ENCODE assay signal across 1 cellular context in the genomic region with DNA sequence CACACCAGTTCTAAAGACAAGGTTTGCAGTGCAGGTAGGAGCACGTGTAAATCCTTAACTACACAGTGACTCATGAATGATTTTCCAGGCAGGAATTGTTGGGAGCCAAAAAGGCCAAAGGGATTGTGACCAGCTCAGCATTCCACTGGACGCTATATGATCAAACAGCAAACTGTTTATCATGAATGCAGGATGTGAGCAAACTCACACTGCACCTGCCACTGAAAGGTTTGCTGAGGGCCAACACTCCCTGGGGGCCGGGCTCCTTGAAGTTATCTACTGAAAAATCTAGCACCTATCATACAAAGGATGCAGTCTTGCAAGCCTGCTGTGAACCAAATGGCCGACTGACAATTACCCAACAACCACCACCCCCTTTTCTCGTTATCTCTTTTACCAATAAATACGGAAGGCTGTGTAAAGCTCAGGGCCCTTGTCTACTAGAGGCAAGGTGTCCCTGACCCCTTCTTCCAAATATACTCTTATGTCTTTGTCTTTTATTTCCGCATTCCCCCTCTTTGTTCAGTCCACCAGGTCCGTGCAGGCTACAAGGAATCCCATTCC.
TF ChIP-seq lines count a peak whose summit lies in the region.

No MANE protein-coding gene starts in this region.

TF ChIP-seq in GM23338, 12 proteins besides CTCF, POLR2A, EP300 and RAD21:
- TF ChIP-seq, protein P1, sequence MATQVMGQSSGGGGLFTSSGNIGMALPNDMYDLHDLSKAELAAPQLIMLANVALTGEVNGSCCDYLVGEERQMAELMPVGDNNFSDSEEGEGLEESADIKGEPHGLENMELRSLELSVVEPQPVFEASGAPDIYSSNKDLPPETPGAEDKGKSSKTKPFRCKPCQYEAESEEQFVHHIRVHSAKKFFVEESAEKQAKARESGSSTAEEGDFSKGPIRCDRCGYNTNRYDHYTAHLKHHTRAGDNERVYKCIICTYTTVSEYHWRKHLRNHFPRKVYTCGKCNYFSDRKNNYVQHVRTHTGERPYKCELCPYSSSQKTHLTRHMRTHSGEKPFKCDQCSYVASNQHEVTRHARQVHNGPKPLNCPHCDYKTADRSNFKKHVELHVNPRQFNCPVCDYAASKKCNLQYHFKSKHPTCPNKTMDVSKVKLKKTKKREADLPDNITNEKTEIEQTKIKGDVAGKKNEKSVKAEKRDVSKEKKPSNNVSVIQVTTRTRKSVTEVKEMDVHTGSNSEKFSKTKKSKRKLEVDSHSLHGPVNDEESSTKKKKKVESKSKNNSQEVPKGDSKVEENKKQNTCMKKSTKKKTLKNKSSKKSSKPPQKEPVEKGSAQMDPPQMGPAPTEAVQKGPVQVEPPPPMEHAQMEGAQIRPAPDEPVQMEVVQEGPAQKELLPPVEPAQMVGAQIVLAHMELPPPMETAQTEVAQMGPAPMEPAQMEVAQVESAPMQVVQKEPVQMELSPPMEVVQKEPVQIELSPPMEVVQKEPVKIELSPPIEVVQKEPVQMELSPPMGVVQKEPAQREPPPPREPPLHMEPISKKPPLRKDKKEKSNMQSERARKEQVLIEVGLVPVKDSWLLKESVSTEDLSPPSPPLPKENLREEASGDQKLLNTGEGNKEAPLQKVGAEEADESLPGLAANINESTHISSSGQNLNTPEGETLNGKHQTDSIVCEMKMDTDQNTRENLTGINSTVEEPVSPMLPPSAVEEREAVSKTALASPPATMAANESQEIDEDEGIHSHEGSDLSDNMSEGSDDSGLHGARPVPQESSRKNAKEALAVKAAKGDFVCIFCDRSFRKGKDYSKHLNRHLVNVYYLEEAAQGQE (IDR thresholded peaks at IDR 0.05; ENCODE audit: unreplicated experiment), result no peak
- TF ChIP-seq, protein P2, sequence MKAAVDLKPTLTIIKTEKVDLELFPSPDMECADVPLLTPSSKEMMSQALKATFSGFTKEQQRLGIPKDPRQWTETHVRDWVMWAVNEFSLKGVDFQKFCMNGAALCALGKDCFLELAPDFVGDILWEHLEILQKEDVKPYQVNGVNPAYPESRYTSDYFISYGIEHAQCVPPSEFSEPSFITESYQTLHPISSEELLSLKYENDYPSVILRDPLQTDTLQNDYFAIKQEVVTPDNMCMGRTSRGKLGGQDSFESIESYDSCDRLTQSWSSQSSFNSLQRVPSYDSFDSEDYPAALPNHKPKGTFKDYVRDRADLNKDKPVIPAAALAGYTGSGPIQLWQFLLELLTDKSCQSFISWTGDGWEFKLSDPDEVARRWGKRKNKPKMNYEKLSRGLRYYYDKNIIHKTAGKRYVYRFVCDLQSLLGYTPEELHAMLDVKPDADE (IDR thresholded peaks at IDR 0.05), result no peak
- no peak for TF ChIP-seq ZNF331 (CRISPR knock-in tag; IDR thresholded peaks at IDR 0.05; ENCODE audit: low read depth)
- no peak for TF ChIP-seq POLR2AphosphoS5 (IDR thresholded peaks at IDR 0.05; ENCODE audit: low read depth)
- TF ChIP-seq ZNF114 (CRISPR knock-in tag; IDR thresholded peaks at IDR 0.05), result no peak
- TF ChIP-seq, protein P3, sequence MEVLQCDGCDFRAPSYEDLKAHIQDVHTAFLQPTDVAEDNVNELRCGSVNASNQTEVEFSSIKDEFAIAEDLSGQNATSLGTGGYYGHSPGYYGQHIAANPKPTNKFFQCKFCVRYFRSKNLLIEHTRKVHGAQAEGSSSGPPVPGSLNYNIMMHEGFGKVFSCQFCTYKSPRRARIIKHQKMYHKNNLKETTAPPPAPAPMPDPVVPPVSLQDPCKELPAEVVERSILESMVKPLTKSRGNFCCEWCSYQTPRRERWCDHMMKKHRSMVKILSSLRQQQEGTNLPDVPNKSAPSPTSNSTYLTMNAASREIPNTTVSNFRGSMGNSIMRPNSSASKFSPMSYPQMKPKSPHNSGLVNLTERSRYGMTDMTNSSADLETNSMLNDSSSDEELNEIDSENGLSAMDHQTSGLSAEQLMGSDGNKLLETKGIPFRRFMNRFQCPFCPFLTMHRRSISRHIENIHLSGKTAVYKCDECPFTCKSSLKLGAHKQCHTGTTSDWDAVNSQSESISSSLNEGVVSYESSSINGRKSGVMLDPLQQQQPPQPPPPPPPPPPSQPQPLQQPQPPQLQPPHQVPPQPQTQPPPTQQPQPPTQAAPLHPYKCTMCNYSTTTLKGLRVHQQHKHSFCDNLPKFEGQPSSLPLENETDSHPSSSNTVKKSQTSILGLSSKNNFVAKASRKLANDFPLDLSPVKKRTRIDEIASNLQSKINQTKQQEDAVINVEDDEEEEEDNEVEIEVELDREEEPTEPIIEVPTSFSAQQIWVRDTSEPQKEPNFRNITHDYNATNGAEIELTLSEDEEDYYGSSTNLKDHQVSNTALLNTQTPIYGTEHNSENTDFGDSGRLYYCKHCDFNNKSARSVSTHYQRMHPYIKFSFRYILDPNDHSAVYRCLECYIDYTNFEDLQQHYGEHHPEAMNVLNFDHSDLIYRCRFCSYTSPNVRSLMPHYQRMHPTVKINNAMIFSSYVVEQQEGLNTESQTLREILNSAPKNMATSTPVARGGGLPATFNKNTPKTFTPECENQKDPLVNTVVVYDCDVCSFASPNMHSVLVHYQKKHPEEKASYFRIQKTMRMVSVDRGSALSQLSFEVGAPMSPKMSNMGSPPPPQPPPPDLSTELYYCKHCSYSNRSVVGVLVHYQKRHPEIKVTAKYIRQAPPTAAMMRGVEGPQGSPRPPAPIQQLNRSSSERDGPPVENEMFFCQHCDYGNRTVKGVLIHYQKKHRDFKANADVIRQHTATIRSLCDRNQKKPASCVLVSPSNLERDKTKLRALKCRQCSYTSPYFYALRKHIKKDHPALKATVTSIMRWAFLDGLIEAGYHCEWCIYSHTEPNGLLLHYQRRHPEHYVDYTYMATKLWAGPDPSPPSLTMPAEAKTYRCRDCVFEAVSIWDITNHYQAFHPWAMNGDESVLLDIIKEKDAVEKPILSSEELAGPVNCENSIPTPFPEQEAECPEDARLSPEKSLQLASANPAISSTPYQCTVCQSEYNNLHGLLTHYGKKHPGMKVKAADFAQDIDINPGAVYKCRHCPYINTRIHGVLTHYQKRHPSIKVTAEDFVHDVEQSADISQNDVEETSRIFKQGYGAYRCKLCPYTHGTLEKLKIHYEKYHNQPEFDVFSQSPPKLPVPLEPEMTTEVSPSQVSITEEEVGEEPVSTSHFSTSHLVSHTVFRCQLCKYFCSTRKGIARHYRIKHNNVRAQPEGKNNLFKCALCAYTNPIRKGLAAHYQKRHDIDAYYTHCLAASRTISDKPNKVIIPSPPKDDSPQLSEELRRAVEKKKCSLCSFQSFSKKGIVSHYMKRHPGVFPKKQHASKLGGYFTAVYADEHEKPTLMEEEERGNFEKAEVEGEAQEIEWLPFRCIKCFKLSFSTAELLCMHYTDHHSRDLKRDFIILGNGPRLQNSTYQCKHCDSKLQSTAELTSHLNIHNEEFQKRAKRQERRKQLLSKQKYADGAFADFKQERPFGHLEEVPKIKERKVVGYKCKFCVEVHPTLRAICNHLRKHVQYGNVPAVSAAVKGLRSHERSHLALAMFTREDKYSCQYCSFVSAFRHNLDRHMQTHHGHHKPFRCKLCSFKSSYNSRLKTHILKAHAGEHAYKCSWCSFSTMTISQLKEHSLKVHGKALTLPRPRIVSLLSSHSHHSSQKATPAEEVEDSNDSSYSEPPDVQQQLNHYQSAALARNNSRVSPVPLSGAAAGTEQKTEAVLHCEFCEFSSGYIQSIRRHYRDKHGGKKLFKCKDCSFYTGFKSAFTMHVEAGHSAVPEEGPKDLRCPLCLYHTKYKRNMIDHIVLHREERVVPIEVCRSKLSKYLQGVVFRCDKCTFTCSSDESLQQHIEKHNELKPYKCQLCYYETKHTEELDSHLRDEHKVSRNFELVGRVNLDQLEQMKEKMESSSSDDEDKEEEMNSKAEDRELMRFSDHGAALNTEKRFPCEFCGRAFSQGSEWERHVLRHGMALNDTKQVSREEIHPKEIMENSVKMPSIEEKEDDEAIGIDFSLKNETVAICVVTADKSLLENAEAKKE (CRISPR knock-in tag; IDR thresholded peaks at IDR 0.05), result no peak
- TF ChIP-seq EZH2 (IDR thresholded peaks at IDR 0.05; ENCODE audit: low read depth, unreplicated experiment), result no peak
- no peak for TF ChIP-seq EZH2phosphoT487 (IDR thresholded peaks at IDR 0.05; ENCODE audit: unreplicated experiment)
- TF ChIP-seq NANOG (IDR thresholded peaks at IDR 0.05; ENCODE audit: borderline replicate concordance), result no peak
- TF ChIP-seq JUNB (IDR thresholded peaks at IDR 0.05; ENCODE audit: unreplicated experiment), result no peak
- no peak for TF ChIP-seq CREB1 (CRISPR knock-in tag; IDR thresholded peaks at IDR 0.05; ENCODE audit: low read depth)
- no peak for TF ChIP-seq STAT1 (IDR thresholded peaks at IDR 0.05; ENCODE audit: unreplicated experiment)
